13 cellular contexts compared by ENCODE assay signal in genomic region chr20:41309817-41310216, GRCh38. TPM values are rescaled to one million over a fixed set of nuclear protein-coding genes. Genes with fewer than 3 reads are reported as not detected.
DNase-seq lines count a peak whose midpoint lies in the region; ATAC-seq and TF ChIP-seq lines count a peak whose summit lies in the region.
"Had no signal": no experiment of that assay in that cellular context is flagged by ENCODE, and none has a peak within 500 bp of the region (broad histone marks: within the 10 kb centered on the region; RNA-seq: fewer than 3 reads in every experiment).

No MANE protein-coding gene starts in this region.

- H3K9me3 Mint-ChIP-seq in Calu3 (ENCODE audit: low read depth, unreplicated experiment): no peaks in the 10 kb centered on the region
- H3K9me3 Mint-ChIP-seq: activated naive CD4-positive, alpha-beta T cell treated with anti-CD3 and anti-CD28 coated beads for 36 hours had no signal

- WGBS in psoas muscle, 3 donors: 38 to 62% (median 44%) methylated on average over 2 of the region's 2 CpGs

- no peaks in the 10 kb centered on the region for H3K27me3 ChIP-seq in RWPE2 (ENCODE audit: insufficient read depth, poor library complexity, severe bottlenecking)
- no peaks in the 10 kb centered on the region for H3K27me3 ChIP-seq in dorsolateral prefrontal cortex
- H3K27me3 ChIP-seq in psoas muscle (ENCODE audit: insufficient read depth in 3 of 3, low read length in 2 of 3): no peaks in the 10 kb centered on the region

- intact Hi-C loops in dorsolateral prefrontal cortex (cut with DNase I): loop anchor here (10.0 kb wide), 2 partner anchors 65 to 385 kb away; no protein-coding TSS in a partner anchor
- intact Hi-C loops in psoas muscle (cut with DNase I): no loop called here
- intact Hi-C loops in Calu3 (cut with micrococcal nuclease; ENCODE audit: unreplicated experiment): no loop called here

- H3K36me3 Mint-ChIP-seq in Calu3 (ENCODE audit: insufficient read depth, unreplicated experiment): no peaks in the 10 kb centered on the region

- peak; percentile 96 for DNase-seq in ELR (ENCODE audit: low read depth)
- no peak for DNase-seq in RWPE2 (ENCODE audit: low spot score)
- no peak for DNase-seq in dorsolateral prefrontal cortex
- DNase-seq in psoas muscle: no peak
- no peak for DNase-seq in activated T-cell treated with anti-CD3 and anti-CD28 coated beads, Interleukin-2, amount 50 U/mL, for 48 hours
- DNase-seq in Calu3: no peak
- DNase-seq: activated CD4-positive, alpha-beta T cell treated with anti-CD3 and anti-CD28 coated beads, Interleukin-2, amount 50 U/mL, for 4 hours; activated naive CD4-positive, alpha-beta T cell treated with anti-CD3 and anti-CD28 coated beads for 36 hours; naive B cell; NCI-H1417 treated with DMSO at 0.1 percent for 48 hours; NCI-H748 treated with DMSO at 0.1 percent for 48 hours had no signal

- CTCF ChIA-PET in Calu3 (lab: Charles Lee): interaction anchor here (0.7 to 1.0 kb wide), 2 partner anchors 153 to 266 kb away, joined by 3 to 6 read pairs; no protein-coding TSS in a partner anchor

- H3K4me3 ChIP-seq in RWPE2 (ENCODE audit: severe bottlenecking) (no peak overlapping the region), dorsolateral prefrontal cortex (no peak overlapping the region), psoas muscle (no peak overlapping the region)

- no peak overlapping the region for H3K27ac Mint-ChIP-seq in Calu3 (ENCODE audit: unreplicated experiment)
- H3K27ac Mint-ChIP-seq: activated naive CD4-positive, alpha-beta T cell treated with anti-CD3 and anti-CD28 coated beads for 36 hours had no signal

- H3K4me1 Mint-ChIP-seq in Calu3 (ENCODE audit: low read depth, unreplicated experiment): no peaks in the 10 kb centered on the region

- no peak overlapping the region for H3K4me3 Mint-ChIP-seq in Calu3 (ENCODE audit: low read depth, unreplicated experiment)
- H3K4me3 Mint-ChIP-seq: activated naive CD4-positive, alpha-beta T cell treated with anti-CD3 and anti-CD28 coated beads for 36 hours had no signal

- peak overlapping the region; percentile 61 for H3K27ac ChIP-seq in RWPE2 (ENCODE audit: poor library complexity, severe bottlenecking)
- H3K27ac ChIP-seq in dorsolateral prefrontal cortex: peak overlapping the region in 52 of 59 donors; percentile 0 to 79 (median 58)
- no peak overlapping the region for H3K27ac ChIP-seq in psoas muscle

- no TSS peak for BruUV-seq in Calu3 (replicated peaks; lab: Mats Ljungman, UMichigan)

- H3K27me3 Mint-ChIP-seq in Calu3 (ENCODE audit: unreplicated experiment): no peaks in the 10 kb centered on the region
- H3K27me3 Mint-ChIP-seq: naive B cell had no signal

- peaks cover 13% of the 10 kb centered on the region; the same call in 1 of the 2 replicates for H3K36me3 ChIP-seq in RWPE2 (ENCODE audit: low read depth)
- no peaks in the 10 kb centered on the region for H3K36me3 ChIP-seq in psoas muscle (ENCODE audit: insufficient read depth in 1 of 2, low read depth in 1 of 2)

- no peak for TF ChIP-seq CTCF in RWPE2 (IDR thresholded peaks at IDR 0.05; ENCODE audit: poor library complexity, severe bottlenecking)
- no peak for TF ChIP-seq CTCF in dorsolateral prefrontal cortex (IDR thresholded peaks at IDR 0.05 in 54 of 56, conservative IDR thresholded peaks at IDR 0.05 in 2 of 56; ENCODE audit: low read depth in 1 of 56, partially characterized antibody in 56 of 56)
- TF ChIP-seq CTCF in psoas muscle (IDR thresholded peaks at IDR 0.05): no peak
- TF ChIP-seq CTCF in Calu3 (IDR thresholded peaks at IDR 0.05; ENCODE audit: unreplicated experiment): no peak

- H3K4me1 ChIP-seq in RWPE2 (ENCODE audit: insufficient read depth, poor library complexity, severe bottlenecking) (peaks cover 33% of the 10 kb centered on the region), psoas muscle (peaks cover 76% of the 10 kb centered on the region)

- ATAC-seq in RWPE2 (ENCODE audit: low read depth) (peak; percentile 80), psoas muscle (peak in 3 of 4 donors; percentile 45 to 53 (median 51)), HG02588 (IDR thresholded peaks at IDR 0.05; ENCODE audit: unreplicated experiment) (no peak), HG02642 (IDR thresholded peaks at IDR 0.05; ENCODE audit: poor library complexity, unreplicated experiment) (no peak)

- H3K9me3 ChIP-seq in RWPE2 (ENCODE audit: severe bottlenecking) (no peaks in the 10 kb centered on the region), psoas muscle (no peaks in the 10 kb centered on the region)

RNA-seq across cellular contexts. Expression of gene ZHX3, which starts 7.7 kb away (rescaled TPM):
- total RNA-seq in dorsolateral prefrontal cortex (100 to 1,000 TPM in 89 of 120 experiments, 10 to 100 TPM in 31; 73.6 to 239 (median 112) TPM), psoas muscle (10 to 100 TPM; 39.6 to 47.7 (median 45.2) TPM), Calu3 (2022) (22.7 and 24.1 TPM in 2 replicates)
- polyA plus RNA-seq in psoas muscle: 10 to 100 TPM in 2 of 3 donors, 1 to 10 TPM in 1; 7.0 to 30.2 (median 10.5) TPM

RNA-seq across cellular contexts. Expression of gene LPIN3, which starts 30.8 kb away (rescaled TPM):
- total RNA-seq in dorsolateral prefrontal cortex (10 to 100 TPM in 7 of 120 experiments, 1 to 10 TPM in 112, under 1 TPM in 1; 0.87 to 11.8 (median 4.5) TPM), psoas muscle (1 to 10 TPM in 3 of 4 donors, under 1 TPM in 1; 0.57 to 2.4 (median 1.3) TPM), Calu3 (2022) (22.6 and 23.5 TPM in 2 replicates)
- 1 to 10 TPM; 1.1 to 3.0 (median 2.0) TPM for polyA plus RNA-seq in psoas muscle

RNA-seq across cellular contexts. Expression of gene EMILIN3, which starts 56.8 kb away (rescaled TPM):
- 10 to 100 TPM in 12 of 120 experiments, 1 to 10 TPM in 108; 2.0 to 16.0 (median 6.1) TPM for total RNA-seq in dorsolateral prefrontal cortex
- total RNA-seq in psoas muscle: 1 to 10 TPM in 1 of 4 donors, under 1 TPM in 2, not detected in 1; 0.12 to 1.1 (median 0.23) TPM
- 1 to 10 TPM in 1 of 3 donors, under 1 TPM in 2; 0.15 to 1.5 (median 0.70) TPM for polyA plus RNA-seq in psoas muscle
- not detected in 2 replicates for total RNA-seq in Calu3 (2022)
- total RNA-seq: activated naive CD4-positive, alpha-beta T cell treated with anti-CD3 and anti-CD28 coated beads for 36 hours had no signal

Comparison
In these comparisons a context has a peak if more than half of its experiments do, and no peak if none do; other contexts are left out.
1. ATAC-seq: peak in RWPE2 (single experiment) and psoas muscle (3 of 4); none in HG02588 (single experiment) and HG02642 (single experiment).
2. intact Hi-C loops: an anchor here in dorsolateral prefrontal cortex (10.0 kb wide); none called in psoas muscle and Calu3.